In the genomic region with DNA sequence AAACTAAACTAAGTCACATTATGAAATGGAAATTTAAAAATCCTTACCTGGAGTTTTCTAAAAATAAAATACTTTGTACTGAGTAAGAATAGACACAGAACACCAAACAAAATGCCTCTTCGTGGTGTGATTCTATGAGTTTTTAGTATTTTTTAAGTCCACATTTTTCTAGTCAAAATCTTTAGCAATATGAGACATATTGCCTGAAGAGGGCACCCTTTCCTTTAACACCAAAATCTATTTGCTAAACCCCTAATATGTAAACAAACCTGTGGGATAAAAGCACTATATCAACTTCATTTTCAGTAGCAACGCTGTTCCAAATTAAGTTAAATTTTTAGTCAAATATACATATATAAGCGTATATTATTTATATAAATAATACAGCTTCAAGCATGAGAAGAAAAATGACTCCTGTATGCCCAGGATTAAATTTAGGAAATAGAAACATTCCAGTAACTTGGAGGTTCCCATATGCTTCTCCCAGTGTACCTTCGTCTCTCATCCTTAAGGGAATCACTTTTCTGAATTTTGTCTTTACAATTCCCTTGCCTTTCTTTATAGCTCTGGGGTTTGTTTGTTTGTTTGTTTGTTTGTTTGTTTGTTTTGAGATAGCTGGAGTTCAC, we compare ENCODE assay signal across 1 cellular context.
TF ChIP-seq lines count a peak whose summit lies in the region.

No MANE protein-coding gene starts in this region.

TF ChIP-seq in endothelial cell of umbilical vein, 7 proteins besides CTCF, POLR2A, EP300 and RAD21:
- TF ChIP-seq MYC (IDR thresholded peaks at IDR 0.05; ENCODE audit: low read depth, low read length) = no peak
- no peak for TF ChIP-seq FOS (IDR thresholded peaks at IDR 0.05; ENCODE audit: borderline replicate concordance, insufficient read depth, low read length)
- no peak for TF ChIP-seq EZH2 (IDR thresholded peaks at IDR 0.05; ENCODE audit: borderline replicate concordance, low read depth, low read length, severe bottlenecking)
- TF ChIP-seq MAX (IDR thresholded peaks at IDR 0.05; ENCODE audit: insufficient read depth, insufficient read length) = no peak
